ENCODE assay signal across 23 cellular contexts in genomic region chr12:55041651-55042050, GRCh38.
"Had no signal": no experiment of that assay in that cellular context is flagged by ENCODE, and none has a peak within 500 bp of the region (broad histone marks: within the 10 kb centered on the region; RNA-seq: fewer than 3 reads in every experiment).

No MANE protein-coding gene starts in this region.

- H3K4me3 ChIP-seq: hepatocyte, lung, psoas muscle, right lobe of liver, suprapubic skin, thyroid gland had no signal

- H3K27me3 ChIP-seq: right lobe of liver, thyroid gland had no signal

- H3K36me3 ChIP-seq: right lobe of liver, suprapubic skin, thyroid gland had no signal

- ATAC-seq: left colon; left ventricle myocardium superior; psoas muscle; right lobe of liver; stimulated activated effector memory CD8-positive, alpha-beta T cell treated with anti-CD3 and anti-CD28 coated beads, Interleukin-12 subunit alpha, Interleukin-12 subunit beta, amount 100 ng/mL, for 72 hours; stimulated activated naive CD8-positive, alpha-beta T cell treated with anti-CD3 and anti-CD28 coated beads, Interleukin-15, Interleukin-2, amounts not matched to agents 100 U/mL and 50 U/mL, for 24 hours had no signal

- FAIRE-seq: endothelial cell of umbilical vein, kidney, urothelium cell line had no signal

- H3K4me1 ChIP-seq: psoas muscle, right lobe of liver, suprapubic skin, thyroid gland had no signal

- H3K9me3 ChIP-seq: psoas muscle, right lobe of liver, suprapubic skin, thyroid gland had no signal

- H3K27ac ChIP-seq: hepatocyte, psoas muscle, right lobe of liver, suprapubic skin, thyroid gland had no signal

- DNase-seq: effector CD4-positive, alpha-beta T cell; endodermal cell; erythroblast; foreskin melanocyte; head of caudate nucleus; kidney; left colon; left ventricle myocardium superior; mesenchymal stem cell; midbrain; psoas muscle; retina; right lobe of liver; stimulated activated CD4-positive, alpha-beta T cell treated with anti-CD3 and anti-CD28 coated beads, Interleukin-4, amount 100 ng/mL, for 1 hour; stimulated activated CD8-positive, alpha-beta memory T cell treated with anti-CD3 and anti-CD28 coated beads, Interleukin-4, amount 100 ng/mL, for 48 hours; stimulated activated naive CD8-positive, alpha-beta T cell treated with anti-CD3 and anti-CD28 coated beads, Interleukin-15, Interleukin-2, amounts not matched to agents 100 U/mL and 50 U/mL, for 24 hours; thyroid gland had no signal
